ENCODE assay signal across 13 cellular contexts in genomic region chr7:126780993-126781392, GRCh38.
DNase-seq lines count a peak whose midpoint lies in the region; ATAC-seq, FAIRE-seq and TF ChIP-seq lines count a peak whose summit lies in the region.
"Had no signal": no experiment of that assay in that cellular context is flagged by ENCODE, and none has a peak within 500 bp of the region (broad histone marks: within the 10 kb centered on the region; RNA-seq: fewer than 3 reads in every experiment).

No MANE protein-coding gene starts in this region.

- no peaks in the 10 kb centered on the region for H3K4me1 Mint-ChIP-seq in endothelial cell (ENCODE audit: unreplicated experiment)
- H3K4me1 Mint-ChIP-seq: CD14-positive monocyte; central memory CD8-positive, alpha-beta T cell had no signal

- intact Hi-C loops in head of caudate nucleus (cut with DNase I): no loop called here

- peaks cover 1% of the 10 kb centered on the region for H3K27me3 Mint-ChIP-seq in endothelial cell (ENCODE audit: unreplicated experiment)
- H3K27me3 Mint-ChIP-seq: central memory CD8-positive, alpha-beta T cell had no signal

- TF ChIP-seq POLR2A in GM12891 (IDR thresholded peaks at IDR 0.05; ENCODE audit: low read depth, low read length): no peak

- no peak overlapping the region for H3K27ac Mint-ChIP-seq in endothelial cell (ENCODE audit: unreplicated experiment)

- no peaks in the 10 kb centered on the region for H3K36me3 Mint-ChIP-seq in endothelial cell (ENCODE audit: low read depth, unreplicated experiment)
- H3K36me3 Mint-ChIP-seq: CD14-positive monocyte had no signal

- H3K9me3 Mint-ChIP-seq in endothelial cell (ENCODE audit: unreplicated experiment): no peaks in the 10 kb centered on the region
- H3K9me3 Mint-ChIP-seq: central memory CD8-positive, alpha-beta T cell had no signal

- no peak for TF ChIP-seq CTCF in endothelial cell (IDR thresholded peaks at IDR 0.05; ENCODE audit: unreplicated experiment)

- FAIRE-seq in GM12891 (lab: Jason Lieb, UNC): peak; percentile 64
- FAIRE-seq: islet of Langerhans had no signal

- DNase-seq in GM12891 (ENCODE audit: insufficient read length, low spot score) (no peak), endothelial cell (ENCODE audit: low spot score) (no peak), SKM-1 treated with dmso at 0.1 percent for 144 hours (lab: John Stamatoyannopoulos, UW; ENCODE audit: unreplicated experiment) (no peak), head of caudate nucleus (no peak)
- DNase-seq in stimulated activated CD4-positive, alpha-beta T cell treated with anti-CD3 and anti-CD28 coated beads, Interleukin-1b, Interleukin-23, amount 100 ng/mL, for 48 hours: no peak
- DNase-seq: activated CD4-positive, alpha-beta T cell treated with anti-CD3 and anti-CD28 coated beads, Interleukin-2, amount 50 U/mL, for 1 hour; right cardiac atrium had no signal

- ATAC-seq in GM19328 (IDR thresholded peaks at IDR 0.05; ENCODE audit: unreplicated experiment): peak; percentile 65
- peak; percentile 85 for ATAC-seq in HG02678 (IDR thresholded peaks at IDR 0.05; ENCODE audit: unreplicated experiment)
- peak; percentile 92 for ATAC-seq in HG03442 (IDR thresholded peaks at IDR 0.05; ENCODE audit: unreplicated experiment)
- ATAC-seq: right cardiac atrium had no signal

- no peak overlapping the region for H3K4me3 Mint-ChIP-seq in endothelial cell (ENCODE audit: unreplicated experiment)
- H3K4me3 Mint-ChIP-seq: CD14-positive monocyte; central memory CD8-positive, alpha-beta T cell had no signal

TF ChIP-seq in GM12891, 5 proteins besides CTCF, POLR2A, EP300 and RAD21:
- TF ChIP-seq POLR2AphosphoS5 (IDR thresholded peaks at IDR 0.05; ENCODE audit: low read depth, low read length): no peak
- TF ChIP-seq POU2F2 (IDR thresholded peaks at IDR 0.05; ENCODE audit: low read depth, low read length): peak; percentile 67; the same call in 1 of the 2 replicates
TF ChIP-seq in GM12891: peak in this region for 1.
